1 cellular context compared by ENCODE assay signal in genomic region chr7:134293029-134293740, GRCh38.
A peak's percentile ranks its signal among the peaks of the same experiment; 100 is the strongest.
TF ChIP-seq lines count a peak whose summit lies in the region.

No MANE protein-coding gene starts in this region.

TF ChIP-seq in GM12878, 131 proteins besides CTCF, POLR2A, EP300 and RAD21 (continued from another document and continues in another):
- TF ChIP-seq MYC (IDR thresholded peaks at IDR 0.05; ENCODE audit: insufficient read depth, insufficient read length, insufficient replicate concordance, low read length, severe bottlenecking) (no peak), RCOR1 (conservative IDR thresholded peaks at IDR 0.05; ENCODE audit: low read depth, low read length) (0 out of 2 replicates have a peak, but pooled peaks have one; percentile 28), ETV6 (conservative IDR thresholded peaks at IDR 0.05 in 1 of 2, IDR thresholded peaks at IDR 0.05 in 1 of 2; ENCODE audit: borderline replicate concordance in 1 of 2, low read depth in 1 of 2) (peak in 1 of 2 experiments; percentile 86; a peak in 2 of 4 replicates), NFYA (IDR thresholded peaks at IDR 0.05; ENCODE audit: borderline replicate concordance, low read depth, low read length) (no peak), NR2F1 (conservative IDR thresholded peaks at IDR 0.05) (peak; percentile 87), MYB (IDR thresholded peaks at IDR 0.05; ENCODE audit: borderline replicate concordance, low read depth, low read length) (no peak), ATF3 (IDR thresholded peaks at IDR 0.05; ENCODE audit: borderline replicate concordance, extremely low read depth, low read depth, low read length) (no peak), CEBPB (IDR thresholded peaks at IDR 0.05; ENCODE audit: borderline replicate concordance in 1 of 2, low read depth in 2 of 2, low read length in 2 of 2) (no peak), KLF5 (IDR thresholded peaks at IDR 0.05; ENCODE audit: partially characterized antibody) (peak; percentile 53), SREBF1 (IDR thresholded peaks at IDR 0.05; ENCODE audit: low read length) (no peak), TARDBP (IDR thresholded peaks at IDR 0.05; ENCODE audit: borderline replicate concordance) (0 out of 2 replicates have a peak, but pooled peaks have one; percentile 63), ESRRA (IDR thresholded peaks at IDR 0.05; ENCODE audit: low read length) (no peak), MXI1 (IDR thresholded peaks at IDR 0.05; ENCODE audit: low read depth, low read length) (no peak; the same call in 1 of the 2 replicates), PKNOX1 (IDR thresholded peaks at IDR 0.05) (no peak), EED (IDR thresholded peaks at IDR 0.05; ENCODE audit: low read depth) (peak; percentile 62; the same call in 1 of the 2 replicates), DPF2 (IDR thresholded peaks at IDR 0.05) (peak; percentile 99), HSF1 (IDR thresholded peaks at IDR 0.05; ENCODE audit: low read depth, low read length) (no peak), FOXM1 (IDR thresholded peaks at IDR 0.05; ENCODE audit: low read depth, low read length) (no peak), SMC3 (IDR thresholded peaks at IDR 0.05; ENCODE audit: borderline replicate concordance, low read length) (peak; percentile 14; the same call in 1 of the 2 replicates), ZNF592 (IDR thresholded peaks at IDR 0.05) (no peak), NR2C1 (IDR thresholded peaks at IDR 0.05) (no peak), FOXK2 (IDR thresholded peaks at IDR 0.05) (no peak; the same call in 1 of the 2 replicates), FOS (IDR thresholded peaks at IDR 0.05; ENCODE audit: borderline replicate concordance, extremely low read depth, insufficient read length) (no peak), E4F1 (IDR thresholded peaks at IDR 0.05; ENCODE audit: borderline replicate concordance, partially characterized antibody) (no peak), NFIC (IDR thresholded peaks at IDR 0.05; ENCODE audit: low read depth, low read length) (peak; percentile 57; the same call in 1 of the 2 replicates), PAX8 (IDR thresholded peaks at IDR 0.05) (0 out of 2 replicates have a peak, but pooled peaks have one; percentile 76), IRF4 (IDR thresholded peaks at IDR 0.05; ENCODE audit: low read depth, low read length) (peak; percentile 99), IRF5 (IDR thresholded peaks at IDR 0.05; ENCODE audit: borderline replicate concordance) (no peak), SIX5 (IDR thresholded peaks at IDR 0.05; ENCODE audit: low read depth, low read length, severe bottlenecking) (no peak), BACH1 (IDR thresholded peaks at IDR 0.05; ENCODE audit: borderline replicate concordance) (peak; percentile 84; the same call in 1 of the 2 replicates), PML (IDR thresholded peaks at IDR 0.05; ENCODE audit: low read length) (no peak), EGR1 (IDR thresholded peaks at IDR 0.05; ENCODE audit: borderline replicate concordance in 1 of 2, low read depth in 2 of 2, low read length in 2 of 2) (no peak), POLR2AphosphoS5 (IDR thresholded peaks at IDR 0.05; ENCODE audit: low read length) (no peak), IRF3 (IDR thresholded peaks at IDR 0.05) (no peak), CUX1 (IDR thresholded peaks at IDR 0.05; ENCODE audit: insufficient replicate concordance, low read depth, low read length) (no peak), ZNF207 (IDR thresholded peaks at IDR 0.05; ENCODE audit: borderline replicate concordance) (no peak), WRNIP1 (IDR thresholded peaks at IDR 0.05; ENCODE audit: borderline replicate concordance, low read depth, low read length) (0 out of 2 replicates have a peak, but pooled peaks have one; percentile 52), GATAD2B (conservative IDR thresholded peaks at IDR 0.05; ENCODE audit: low read depth) (peak; percentile 77; the same call in 1 of the 2 replicates), ZNF622 (IDR thresholded peaks at IDR 0.05) (no peak), ATF2 (IDR thresholded peaks at IDR 0.05; ENCODE audit: low read length) (peak; percentile 56; the same call in 1 of the 2 replicates), HDGF (IDR thresholded peaks at IDR 0.05) (peak; percentile 76; the same call in 1 of the 2 replicates), MEF2B (IDR thresholded peaks at IDR 0.05; ENCODE audit: partially characterized antibody, poor library complexity, severe bottlenecking) (peak; percentile 67)
